Comparison of ENCODE assay signal across 19 cellular contexts in genomic region chrX:104803219-104803618, GRCh38.
DNase-seq lines count a peak whose midpoint lies in the region; ATAC-seq, FAIRE-seq and TF ChIP-seq lines count a peak whose summit lies in the region.
"Had no signal": no experiment of that assay in that cellular context is flagged by ENCODE, and none has a peak within 500 bp of the region (broad histone marks: within the 10 kb centered on the region; RNA-seq: fewer than 3 reads in every experiment).

No MANE protein-coding gene starts in this region.

- H3K4me3 ChIP-seq in PC-9 (no peak overlapping the region), astrocyte (ENCODE audit: insufficient read depth, low read depth, low read length) (no peak overlapping the region)
- H3K4me3 ChIP-seq: GM23248 had no signal

- no peak for TF ChIP-seq POLR2A in GM18505 (IDR thresholded peaks at IDR 0.05; ENCODE audit: borderline replicate concordance, extremely low read depth, insufficient read depth, insufficient read length)

- TF ChIP-seq CTCF in PC-9 (conservative IDR thresholded peaks at IDR 0.05) = no peak
- no peak for TF ChIP-seq CTCF in astrocyte (IDR thresholded peaks at IDR 0.05; ENCODE audit: insufficient read depth, low read depth, low read length)

- intact Hi-C loops in PC-9 (cut with micrococcal nuclease; ENCODE audit: unreplicated experiment) = no loop called here

- peak overlapping the region; percentile 41; the same call in 1 of the 2 replicates for H3K27ac ChIP-seq in PC-9
- no peak overlapping the region for H3K27ac ChIP-seq in astrocyte (ENCODE audit: low read depth, low read length)
- H3K27ac ChIP-seq in epithelial cell of prostate = no peak overlapping the region
- H3K27ac ChIP-seq: GM23248 had no signal

- peaks cover 9% of the 10 kb centered on the region for H3K4me1 Mint-ChIP-seq in astrocyte (ENCODE audit: low read depth, unreplicated experiment)
- H3K4me1 Mint-ChIP-seq: CD4-positive, alpha-beta memory T cell had no signal

- H3K4me2 ChIP-seq in PC-9 (peak overlapping the region; percentile 36; the same call in 1 of the 2 replicates), astrocyte (ENCODE audit: low read length) (no peak overlapping the region)

- no peaks in the 10 kb centered on the region for H3K27me3 ChIP-seq in PC-9 (ENCODE audit: insufficient read depth, low read depth)
- H3K27me3 ChIP-seq in astrocyte (ENCODE audit: insufficient read depth, low read length) = no peaks in the 10 kb centered on the region

- CTCF ChIA-PET in PC-9 (lab: Charles Lee) = no interaction called here

- DNase-seq in PC-9 = peak in 1 of 2 experiments; percentile 72
- no peak for DNase-seq in astrocyte (ENCODE audit: low read depth)
- DNase-seq in epithelial cell of prostate (ENCODE audit: low read depth, low spot score) = peak; percentile 5
- no peak for DNase-seq in hepatic stellate cell (ENCODE audit: low spot score)
- no peak for DNase-seq in NCI-H1417 (lab: John Stamatoyannopoulos, UW)
- DNase-seq: C1 segment of cervical spinal cord; Calu3; CD4-positive, alpha-beta memory T cell; COR-L47; DMS153; DND-41; GM23248; H7 had no signal

- FAIRE-seq in astrocyte (lab: Jason Lieb, UNC) = peak; percentile 87
- FAIRE-seq: G401.6, GM12892, GM19239, H1 had no signal

- BruUV-seq in PC-9 (replicated peaks; lab: Mats Ljungman, UMichigan) = no TSS peak

- H3K4me3 Mint-ChIP-seq in astrocyte (ENCODE audit: unreplicated experiment) = no peak overlapping the region
- H3K4me3 Mint-ChIP-seq: CD4-positive, alpha-beta memory T cell had no signal

- H3K9ac ChIP-seq in astrocyte (ENCODE audit: low read length) = no peak overlapping the region
- H3K9ac ChIP-seq: GM23248 had no signal

- POLR2A ChIA-PET in PC-9 (lab: Charles Lee; ENCODE audit: unreplicated experiment) = no interaction called here

- H3K9me2 ChIP-seq in PC-9 (ENCODE audit: insufficient read depth) = no peaks in the 10 kb centered on the region

- H3K9me3 Mint-ChIP-seq in astrocyte (ENCODE audit: unreplicated experiment) = no peaks in the 10 kb centered on the region

- no peaks in the 10 kb centered on the region for H3K27me3 Mint-ChIP-seq in astrocyte (ENCODE audit: low read depth, unreplicated experiment)
- H3K27me3 Mint-ChIP-seq: CD4-positive, alpha-beta memory T cell had no signal

- H3F3A ChIP-seq in PC-9 (ENCODE audit: insufficient read depth, low read depth) = peaks cover 12% of the 10 kb centered on the region; the same call in 1 of the 2 replicates

- H2AFZ ChIP-seq in PC-9 (no peak overlapping the region), astrocyte (ENCODE audit: low read depth, low read length) (no peak overlapping the region)
- H2AFZ ChIP-seq: GM23248 had no signal

- H3K36me3 ChIP-seq in PC-9 (ENCODE audit: low read depth) (no peaks in the 10 kb centered on the region), astrocyte (ENCODE audit: insufficient read depth, low read length) (no peaks in the 10 kb centered on the region)

- no peak overlapping the region for H3K27ac Mint-ChIP-seq in astrocyte (ENCODE audit: unreplicated experiment)
- H3K27ac Mint-ChIP-seq: CD4-positive, alpha-beta memory T cell had no signal

- H4K20me1 ChIP-seq in PC-9 (ENCODE audit: insufficient read depth) (no peaks in the 10 kb centered on the region), astrocyte (ENCODE audit: insufficient read depth, low read length) (no peaks in the 10 kb centered on the region)

- H3K4me1 ChIP-seq in PC-9 (replicated peaks; ENCODE audit: insufficient read depth) (peaks cover 41% of the 10 kb centered on the region), astrocyte (ENCODE audit: insufficient read depth, low read length) (no peaks in the 10 kb centered on the region)

- no peak for ATAC-seq in GM18505 (IDR thresholded peaks at IDR 0.05; ENCODE audit: unreplicated experiment)
- ATAC-seq: HCT116 had no signal

- no peaks in the 10 kb centered on the region for H3K36me3 Mint-ChIP-seq in astrocyte (ENCODE audit: low read depth, unreplicated experiment)
- H3K36me3 Mint-ChIP-seq: CD4-positive, alpha-beta memory T cell had no signal

- no peaks in the 10 kb centered on the region for H3K79me2 ChIP-seq in PC-9 (ENCODE audit: low read depth)
- no peaks in the 10 kb centered on the region for H3K79me2 ChIP-seq in astrocyte (ENCODE audit: insufficient read depth, low read length)

- H3K9me3 ChIP-seq in PC-9 (ENCODE audit: insufficient read depth, low read depth) = no peaks in the 10 kb centered on the region
- H3K9me3 ChIP-seq in astrocyte (ENCODE audit: insufficient read depth, low read depth, low read length) = no peaks in the 10 kb centered on the region
